1 cellular context compared by ENCODE assay signal in genomic region chr10:4867520-4868356, GRCh38.
A peak's percentile ranks its signal among the peaks of the same experiment; 100 is the strongest.
TF ChIP-seq lines count a peak whose summit lies in the region.

No MANE protein-coding gene starts in this region.

TF ChIP-seq in K562, 482 proteins besides CTCF, POLR2A, EP300 and RAD21 (continued from another document and continues in another):
- no peak for TF ChIP-seq FOXK1 (CRISPR knock-in tag; IDR thresholded peaks at IDR 0.05; ENCODE audit: borderline replicate concordance)
- TF ChIP-seq, protein P1, sequence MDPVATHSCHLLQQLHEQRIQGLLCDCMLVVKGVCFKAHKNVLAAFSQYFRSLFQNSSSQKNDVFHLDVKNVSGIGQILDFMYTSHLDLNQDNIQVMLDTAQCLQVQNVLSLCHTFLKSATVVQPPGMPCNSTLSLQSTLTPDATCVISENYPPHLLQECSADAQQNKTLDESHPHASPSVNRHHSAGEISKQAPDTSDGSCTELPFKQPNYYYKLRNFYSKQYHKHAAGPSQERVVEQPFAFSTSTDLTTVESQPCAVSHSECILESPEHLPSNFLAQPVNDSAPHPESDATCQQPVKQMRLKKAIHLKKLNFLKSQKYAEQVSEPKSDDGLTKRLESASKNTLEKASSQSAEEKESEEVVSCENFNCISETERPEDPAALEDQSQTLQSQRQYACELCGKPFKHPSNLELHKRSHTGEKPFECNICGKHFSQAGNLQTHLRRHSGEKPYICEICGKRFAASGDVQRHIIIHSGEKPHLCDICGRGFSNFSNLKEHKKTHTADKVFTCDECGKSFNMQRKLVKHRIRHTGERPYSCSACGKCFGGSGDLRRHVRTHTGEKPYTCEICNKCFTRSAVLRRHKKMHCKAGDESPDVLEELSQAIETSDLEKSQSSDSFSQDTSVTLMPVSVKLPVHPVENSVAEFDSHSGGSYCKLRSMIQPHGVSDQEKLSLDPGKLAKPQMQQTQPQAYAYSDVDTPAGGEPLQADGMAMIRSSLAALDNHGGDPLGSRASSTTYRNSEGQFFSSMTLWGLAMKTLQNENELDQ (CRISPR knock-in tag; IDR thresholded peaks at IDR 0.05; ENCODE audit: borderline replicate concordance): no peak
- TF ChIP-seq YY1 (IDR thresholded peaks at IDR 0.05; ENCODE audit: borderline replicate concordance in 1 of 3, control insufficient read depth in 1 of 3, extremely low read depth in 1 of 3, insufficient read depth in 3 of 3, insufficient read length in 1 of 3, insufficient replicate concordance in 2 of 3, low read depth in 1 of 3, low read length in 2 of 3): no peak
- TF ChIP-seq ZNF695 (CRISPR knock-in tag; IDR thresholded peaks at IDR 0.05): no peak
- TF ChIP-seq RBM22 (IDR thresholded peaks at IDR 0.05; ENCODE audit: low read depth, low read length, poor library complexity, severe bottlenecking): no peak
- no peak for TF ChIP-seq ZNF134 (CRISPR knock-in tag; conservative IDR thresholded peaks at IDR 0.05)
- no peak for TF ChIP-seq KAT7 (CRISPR knock-in tag; IDR thresholded peaks at IDR 0.05; ENCODE audit: borderline replicate concordance)
- TF ChIP-seq, protein P2, sequence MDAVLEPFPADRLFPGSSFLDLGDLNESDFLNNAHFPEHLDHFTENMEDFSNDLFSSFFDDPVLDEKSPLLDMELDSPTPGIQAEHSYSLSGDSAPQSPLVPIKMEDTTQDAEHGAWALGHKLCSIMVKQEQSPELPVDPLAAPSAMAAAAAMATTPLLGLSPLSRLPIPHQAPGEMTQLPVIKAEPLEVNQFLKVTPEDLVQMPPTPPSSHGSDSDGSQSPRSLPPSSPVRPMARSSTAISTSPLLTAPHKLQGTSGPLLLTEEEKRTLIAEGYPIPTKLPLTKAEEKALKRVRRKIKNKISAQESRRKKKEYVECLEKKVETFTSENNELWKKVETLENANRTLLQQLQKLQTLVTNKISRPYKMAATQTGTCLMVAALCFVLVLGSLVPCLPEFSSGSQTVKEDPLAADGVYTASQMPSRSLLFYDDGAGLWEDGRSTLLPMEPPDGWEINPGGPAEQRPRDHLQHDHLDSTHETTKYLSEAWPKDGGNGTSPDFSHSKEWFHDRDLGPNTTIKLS (IDR thresholded peaks at IDR 0.05; ENCODE audit: borderline replicate concordance, low read depth): peak; percentile 28; the same call in 1 of the 2 replicates
- no peak for TF ChIP-seq BRCA1 (IDR thresholded peaks at IDR 0.05)
- TF ChIP-seq BRCA1 (CRISPR knock-in tag; IDR thresholded peaks at IDR 0.05): no peak
- TF ChIP-seq, protein P3, sequence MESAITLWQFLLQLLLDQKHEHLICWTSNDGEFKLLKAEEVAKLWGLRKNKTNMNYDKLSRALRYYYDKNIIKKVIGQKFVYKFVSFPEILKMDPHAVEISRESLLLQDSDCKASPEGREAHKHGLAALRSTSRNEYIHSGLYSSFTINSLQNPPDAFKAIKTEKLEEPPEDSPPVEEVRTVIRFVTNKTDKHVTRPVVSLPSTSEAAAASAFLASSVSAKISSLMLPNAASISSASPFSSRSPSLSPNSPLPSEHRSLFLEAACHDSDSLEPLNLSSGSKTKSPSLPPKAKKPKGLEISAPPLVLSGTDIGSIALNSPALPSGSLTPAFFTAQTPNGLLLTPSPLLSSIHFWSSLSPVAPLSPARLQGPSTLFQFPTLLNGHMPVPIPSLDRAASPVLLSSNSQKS (CRISPR knock-in tag; IDR thresholded peaks at IDR 0.05): no peak
- no peak for TF ChIP-seq MCM7 (IDR thresholded peaks at IDR 0.05)
- TF ChIP-seq ZNF639 (CRISPR knock-in tag; conservative IDR thresholded peaks at IDR 0.05 in 1 of 2, IDR thresholded peaks at IDR 0.05 in 1 of 2): peak in 1 of 2 experiments; percentile 79; a peak in 2 of 4 replicates
- TF ChIP-seq NCOA6 (IDR thresholded peaks at IDR 0.05): 0 out of 2 replicates have a peak, but pooled peaks have one; percentile 24
- no peak for TF ChIP-seq IFI16 (CRISPR knock-in tag; IDR thresholded peaks at IDR 0.05)
- no peak for TF ChIP-seq GABPB2 (CRISPR knock-in tag; conservative IDR thresholded peaks at IDR 0.05)
- peak; percentile 97 for TF ChIP-seq NBN (IDR thresholded peaks at IDR 0.05; ENCODE audit: low read depth)
- peak; percentile 77 to 81 for TF ChIP-seq NCOA2 (IDR thresholded peaks at IDR 0.05; ENCODE audit: partially characterized antibody in 2 of 2)
- no peak for TF ChIP-seq MLX (CRISPR knock-in tag; conservative IDR thresholded peaks at IDR 0.05)
- TF ChIP-seq, protein P4, sequence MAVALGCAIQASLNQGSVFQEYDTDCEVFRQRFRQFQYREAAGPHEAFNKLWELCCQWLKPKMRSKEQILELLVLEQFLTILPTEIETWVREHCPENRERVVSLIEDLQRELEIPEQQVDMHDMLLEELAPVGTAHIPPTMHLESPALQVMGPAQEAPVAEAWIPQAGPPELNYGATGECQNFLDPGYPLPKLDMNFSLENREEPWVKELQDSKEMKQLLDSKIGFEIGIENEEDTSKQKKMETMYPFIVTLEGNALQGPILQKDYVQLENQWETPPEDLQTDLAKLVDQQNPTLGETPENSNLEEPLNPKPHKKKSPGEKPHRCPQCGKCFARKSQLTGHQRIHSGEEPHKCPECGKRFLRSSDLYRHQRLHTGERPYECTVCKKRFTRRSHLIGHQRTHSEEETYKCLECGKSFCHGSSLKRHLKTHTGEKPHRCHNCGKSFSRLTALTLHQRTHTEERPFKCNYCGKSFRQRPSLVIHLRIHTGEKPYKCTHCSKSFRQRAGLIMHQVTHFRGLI (CRISPR knock-in tag; IDR thresholded peaks at IDR 0.05): no peak
- peak; percentile 94 for TF ChIP-seq PML (IDR thresholded peaks at IDR 0.05; ENCODE audit: low read length)
- TF ChIP-seq ZFP1 (CRISPR knock-in tag; IDR thresholded peaks at IDR 0.05): no peak
- peak; percentile 81 for TF ChIP-seq MYNN (IDR thresholded peaks at IDR 0.05)
- no peak for TF ChIP-seq MYNN (CRISPR knock-in tag; IDR thresholded peaks at IDR 0.05)
- TF ChIP-seq ZNF174 (CRISPR knock-in tag; IDR thresholded peaks at IDR 0.05): no peak
- TF ChIP-seq ZNF347 (CRISPR knock-in tag; IDR thresholded peaks at IDR 0.05; ENCODE audit: low read depth): no peak
- TF ChIP-seq, protein P5, sequence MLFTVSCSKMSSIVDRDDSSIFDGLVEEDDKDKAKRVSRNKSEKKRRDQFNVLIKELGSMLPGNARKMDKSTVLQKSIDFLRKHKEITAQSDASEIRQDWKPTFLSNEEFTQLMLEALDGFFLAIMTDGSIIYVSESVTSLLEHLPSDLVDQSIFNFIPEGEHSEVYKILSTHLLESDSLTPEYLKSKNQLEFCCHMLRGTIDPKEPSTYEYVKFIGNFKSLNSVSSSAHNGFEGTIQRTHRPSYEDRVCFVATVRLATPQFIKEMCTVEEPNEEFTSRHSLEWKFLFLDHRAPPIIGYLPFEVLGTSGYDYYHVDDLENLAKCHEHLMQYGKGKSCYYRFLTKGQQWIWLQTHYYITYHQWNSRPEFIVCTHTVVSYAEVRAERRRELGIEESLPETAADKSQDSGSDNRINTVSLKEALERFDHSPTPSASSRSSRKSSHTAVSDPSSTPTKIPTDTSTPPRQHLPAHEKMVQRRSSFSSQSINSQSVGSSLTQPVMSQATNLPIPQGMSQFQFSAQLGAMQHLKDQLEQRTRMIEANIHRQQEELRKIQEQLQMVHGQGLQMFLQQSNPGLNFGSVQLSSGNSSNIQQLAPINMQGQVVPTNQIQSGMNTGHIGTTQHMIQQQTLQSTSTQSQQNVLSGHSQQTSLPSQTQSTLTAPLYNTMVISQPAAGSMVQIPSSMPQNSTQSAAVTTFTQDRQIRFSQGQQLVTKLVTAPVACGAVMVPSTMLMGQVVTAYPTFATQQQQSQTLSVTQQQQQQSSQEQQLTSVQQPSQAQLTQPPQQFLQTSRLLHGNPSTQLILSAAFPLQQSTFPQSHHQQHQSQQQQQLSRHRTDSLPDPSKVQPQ (CRISPR knock-in tag; IDR thresholded peaks at IDR 0.05; ENCODE audit: borderline replicate concordance): no peak
- peak; percentile 14; the same call in 1 of the 2 replicates for TF ChIP-seq PHF8 (IDR thresholded peaks at IDR 0.05; ENCODE audit: borderline replicate concordance, low read length)
- no peak for TF ChIP-seq ZBTB8A (IDR thresholded peaks at IDR 0.05; ENCODE audit: partially characterized antibody)
- no peak for TF ChIP-seq C11orf30 (IDR thresholded peaks at IDR 0.05; ENCODE audit: low read depth)
- no peak for TF ChIP-seq THRA (IDR thresholded peaks at IDR 0.05)
- TF ChIP-seq PURB (CRISPR knock-in tag; IDR thresholded peaks at IDR 0.05; ENCODE audit: low read depth): no peak
- TF ChIP-seq TSC22D4 (tag; IDR thresholded peaks at IDR 0.05): no peak
- no peak for TF ChIP-seq BDP1 (IDR thresholded peaks at IDR 0.05; ENCODE audit: insufficient read depth, insufficient read length)
- TF ChIP-seq CHD1 (IDR thresholded peaks at IDR 0.05; ENCODE audit: low read length): no peak
- no peak for TF ChIP-seq HOXB6 (CRISPR knock-in tag; IDR thresholded peaks at IDR 0.05; ENCODE audit: borderline replicate concordance)
- no peak for TF ChIP-seq NELFE (IDR thresholded peaks at IDR 0.05; ENCODE audit: insufficient read depth, insufficient read length)
- TF ChIP-seq, protein P6, sequence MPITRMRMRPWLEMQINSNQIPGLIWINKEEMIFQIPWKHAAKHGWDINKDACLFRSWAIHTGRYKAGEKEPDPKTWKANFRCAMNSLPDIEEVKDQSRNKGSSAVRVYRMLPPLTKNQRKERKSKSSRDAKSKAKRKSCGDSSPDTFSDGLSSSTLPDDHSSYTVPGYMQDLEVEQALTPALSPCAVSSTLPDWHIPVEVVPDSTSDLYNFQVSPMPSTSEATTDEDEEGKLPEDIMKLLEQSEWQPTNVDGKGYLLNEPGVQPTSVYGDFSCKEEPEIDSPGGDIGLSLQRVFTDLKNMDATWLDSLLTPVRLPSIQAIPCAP (CRISPR knock-in tag; IDR thresholded peaks at IDR 0.05; ENCODE audit: borderline replicate concordance): no peak
- TF ChIP-seq ZNF518B (CRISPR knock-in tag; IDR thresholded peaks at IDR 0.05): no peak
- no peak for TF ChIP-seq TCF7 (IDR thresholded peaks at IDR 0.05; ENCODE audit: borderline replicate concordance)
- peak; percentile 90 for TF ChIP-seq PHB2 (IDR thresholded peaks at IDR 0.05; ENCODE audit: low read depth)
- peak; percentile 99 for TF ChIP-seq SMARCA4 (IDR thresholded peaks at IDR 0.05)
- TF ChIP-seq RFX1 (IDR thresholded peaks at IDR 0.05): no peak
- TF ChIP-seq MIER1 (IDR thresholded peaks at IDR 0.05; ENCODE audit: low read depth): peak; percentile 73
- TF ChIP-seq CBX2 (IDR thresholded peaks at IDR 0.05; ENCODE audit: insufficient read depth, low read length, poor library complexity, severe bottlenecking): no peak
- no peak for TF ChIP-seq ZNF143 (CRISPR knock-in tag; IDR thresholded peaks at IDR 0.05)
- TF ChIP-seq ZNF77 (CRISPR knock-in tag; IDR thresholded peaks at IDR 0.05): no peak
- peak; percentile 96 for TF ChIP-seq ZEB2 (IDR thresholded peaks at IDR 0.05)
- TF ChIP-seq LCOR (CRISPR knock-in tag; IDR thresholded peaks at IDR 0.05): peak; percentile 59; the same call in 1 of the 2 replicates
- TF ChIP-seq, protein P7, sequence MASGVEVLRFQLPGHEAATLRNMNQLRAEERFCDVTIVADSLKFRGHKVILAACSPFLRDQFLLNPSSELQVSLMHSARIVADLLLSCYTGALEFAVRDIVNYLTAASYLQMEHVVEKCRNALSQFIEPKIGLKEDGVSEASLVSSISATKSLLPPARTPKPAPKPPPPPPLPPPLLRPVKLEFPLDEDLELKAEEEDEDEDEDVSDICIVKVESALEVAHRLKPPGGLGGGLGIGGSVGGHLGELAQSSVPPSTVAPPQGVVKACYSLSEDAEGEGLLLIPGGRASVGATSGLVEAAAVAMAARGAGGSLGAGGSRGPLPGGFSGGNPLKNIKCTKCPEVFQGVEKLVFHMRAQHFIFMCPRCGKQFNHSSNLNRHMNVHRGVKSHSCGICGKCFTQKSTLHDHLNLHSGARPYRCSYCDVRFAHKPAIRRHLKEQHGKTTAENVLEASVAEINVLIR (CRISPR knock-in tag; IDR thresholded peaks at IDR 0.05): no peak
- TF ChIP-seq ARID1B (IDR thresholded peaks at IDR 0.05): peak; percentile 100
- TF ChIP-seq GTF2E2 (tag; IDR thresholded peaks at IDR 0.05): no peak
